In genomic region chr9:107239474-107239873, GRCh38 we compare ENCODE assay signal across 11 cellular contexts. TPM values are rescaled to one million over a fixed set of nuclear protein-coding genes. Genes with fewer than 3 reads are reported as not detected.
A peak's percentile ranks its signal among the peaks of the same experiment; 100 is the strongest.
DNase-seq lines count a peak whose midpoint lies in the region; ATAC-seq and TF ChIP-seq lines count a peak whose summit lies in the region.
"Had no signal": no experiment of that assay in that cellular context is flagged by ENCODE, and none has a peak within 500 bp of the region (broad histone marks: within the 10 kb centered on the region; RNA-seq: fewer than 3 reads in every experiment).

No MANE protein-coding gene starts in this region.

- WGBS in right cardiac atrium = 53% methylated on average over 2 of the region's 2 CpGs

- ATAC-seq in right cardiac atrium (no peak), upper lobe of right lung (peak; percentile 72), GM18909 (IDR thresholded peaks at IDR 0.05; ENCODE audit: poor library complexity, unreplicated experiment) (no peak), GM21515 (IDR thresholded peaks at IDR 0.05; ENCODE audit: unreplicated experiment) (no peak)
- ATAC-seq: activated naive CD8-positive, alpha-beta T cell treated with anti-CD3 and anti-CD28 coated beads, Interleukin-2, amount 50 U/mL, for 24 hours had no signal

- in situ Hi-C loops in SK-MEL-5 (cut with HindIII; ENCODE audit: low pct_unique_long_range_greater_than_20kb, low sequenced_read_pairs) = no loop called here

- no peaks in the 10 kb centered on the region for H3K9me3 ChIP-seq in left ventricle myocardium inferior (replicated peaks)
- H3K9me3 ChIP-seq in right cardiac atrium (ENCODE audit: control insufficient read depth, low read length) = no peaks in the 10 kb centered on the region
- H3K9me3 ChIP-seq in upper lobe of right lung = no peaks in the 10 kb centered on the region

- H3K4me3 ChIP-seq in left ventricle myocardium inferior (no peak overlapping the region), right cardiac atrium (ENCODE audit: low read length) (no peak overlapping the region), upper lobe of right lung (no peak overlapping the region)

- H3K4me1 ChIP-seq in left ventricle myocardium inferior = no peaks in the 10 kb centered on the region
- no peaks in the 10 kb centered on the region for H3K4me1 ChIP-seq in right cardiac atrium (ENCODE audit: control insufficient read depth, insufficient read depth, low read length)
- no peaks in the 10 kb centered on the region for H3K4me1 ChIP-seq in upper lobe of right lung

- TF ChIP-seq CTCF in left ventricle myocardium inferior (IDR thresholded peaks at IDR 0.05; ENCODE audit: borderline replicate concordance) = peak; percentile 61
- TF ChIP-seq CTCF in upper lobe of right lung (IDR thresholded peaks at IDR 0.05) = peak; percentile 50

- intact Hi-C loops in left ventricle myocardium inferior (cut with micrococcal nuclease) = no loop called here
- intact Hi-C loops in right cardiac atrium (cut with DNase I) = loop anchor here in 1 of 4 donors (10.0 kb wide), 1 partner anchor 105 kb away; no protein-coding TSS in a partner anchor
- intact Hi-C loops in upper lobe of right lung (cut with DNase I) = no loop called here

- no peaks in the 10 kb centered on the region for H3K36me3 ChIP-seq in left ventricle myocardium inferior
- H3K36me3 ChIP-seq in upper lobe of right lung = no peaks in the 10 kb centered on the region

- H3K27me3 ChIP-seq in left ventricle myocardium inferior (ENCODE audit: low read depth) (no peaks in the 10 kb centered on the region), right cardiac atrium (ENCODE audit: control insufficient read depth, insufficient read depth) (no peaks in the 10 kb centered on the region), upper lobe of right lung (no peaks in the 10 kb centered on the region)

- DNase-seq in left ventricle myocardium inferior (no peak), right cardiac atrium (no peak), SK-MEL-5 (ENCODE audit: low read depth, low spot score) (peak; percentile 62), foreskin melanocyte (peak; percentile 70), upper lobe of right lung (no peak)
- DNase-seq in NK-92 treated with Interleukin-12 subunit alpha and Interleukin-12 subunit beta, amount 100 ng/mL, for 24 hours (lab: John Stamatoyannopoulos, UW) = no peak
- DNase-seq: activated naive CD8-positive, alpha-beta T cell treated with anti-CD3 and anti-CD28 coated beads, Interleukin-2, amount 50 U/mL, for 24 hours; SHP77 treated with DMSO at 0.1 percent for 48 hours; stimulated activated CD8-positive, alpha-beta memory T cell treated with anti-CD3 and anti-CD28 coated beads, Interleukin-4, amount 100 ng/mL, for 48 hours had no signal

- no peak overlapping the region for H3K27ac ChIP-seq in left ventricle myocardium inferior (replicated peaks)
- no peak overlapping the region for H3K27ac ChIP-seq in right cardiac atrium (ENCODE audit: low read length)
- no peak overlapping the region for H3K27ac ChIP-seq in upper lobe of right lung

RNA-seq across cellular contexts. Expression of gene RAD23B, which starts 43.6 kb away (rescaled TPM):
- total RNA-seq in left ventricle myocardium inferior (104 TPM), right cardiac atrium (10 to 100 TPM; 85.4 to 95.0 (median 89.9) TPM), upper lobe of right lung (98.0 TPM)
- polyA plus RNA-seq in right cardiac atrium = 47.5 TPM
- 106 and 107 TPM in 2 replicates for total RNA-seq in SK-MEL-5 (2014; rRNA removed; shearing (Covaris generic))
- 120 and 135 TPM in 2 replicates for polyA plus RNA-seq in SK-MEL-5 (2015; cell fraction: cytosol; rRNA removed)
- 15.5 and 30.8 TPM in 2 replicates for polyA plus RNA-seq in SK-MEL-5 (2015; cell fraction: nucleus; rRNA removed)

Comparison
In these comparisons a context has a peak if more than half of its experiments do, and no peak if none do; other contexts are left out.
1. DNase-seq: peak in SK-MEL-5 (single experiment) and foreskin melanocyte (single experiment); none in left ventricle myocardium inferior (single experiment), right cardiac atrium (0 of 3), upper lobe of right lung (single experiment) and NK-92 treated with Interleukin-12 subunit alpha and Interleukin-12 subunit beta, amount 100 ng/mL, for 24 hours (single experiment).